In the genomic region with DNA sequence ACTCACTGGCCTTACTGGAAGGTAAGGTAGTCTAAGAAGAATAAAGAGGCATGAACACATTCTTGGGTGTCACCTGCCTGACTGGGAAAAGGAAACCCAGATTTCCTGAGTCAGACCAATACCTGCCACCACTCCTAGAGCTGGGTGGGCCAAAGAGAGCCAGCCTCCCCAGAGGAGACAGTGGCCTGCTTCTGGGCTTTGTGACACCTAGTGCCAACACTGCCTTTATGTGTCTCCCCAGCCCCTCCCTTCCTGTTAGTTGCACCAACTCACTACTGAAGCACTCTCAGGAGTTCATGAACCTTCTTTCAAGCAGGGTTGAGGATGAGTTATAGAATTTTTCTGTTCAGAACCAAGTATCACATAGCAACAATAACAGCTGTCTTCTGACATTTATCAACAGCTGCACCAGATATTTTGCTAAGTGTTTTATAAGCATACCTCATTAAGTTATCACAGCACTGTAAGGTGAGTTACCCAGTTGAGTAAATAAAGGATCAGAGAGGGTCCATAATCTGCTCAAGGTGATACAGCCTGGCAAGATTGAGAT, we compare ENCODE assay signal across 20 cellular contexts.
DNase-seq lines count a peak whose midpoint lies in the region; ATAC-seq and TF ChIP-seq lines count a peak whose summit lies in the region.
"Had no signal": no experiment of that assay in that cellular context is flagged by ENCODE, and none has a peak within 500 bp of the region (broad histone marks: within the 10 kb centered on the region; RNA-seq: fewer than 3 reads in every experiment).

No MANE protein-coding gene starts in this region.

- no peak overlapping the region for H3K27ac ChIP-seq in IMR-90 (ENCODE audit: insufficient read depth, low read length)
- no peak overlapping the region for H3K27ac ChIP-seq in MM.1S (ENCODE audit: low read length)
- H3K27ac ChIP-seq in sigmoid colon = no peak overlapping the region

- TF ChIP-seq POLR2A in IMR-90 (IDR thresholded peaks at IDR 0.05; ENCODE audit: low read depth, low read length) = no peak
- no peak for TF ChIP-seq POLR2A in sigmoid colon (IDR thresholded peaks at IDR 0.05)

- H4K20me1 ChIP-seq in IMR-90 (ENCODE audit: insufficient read depth, low read length) (no peaks in the 10 kb centered on the region), MM.1S (ENCODE audit: insufficient read depth, low read length) (no peaks in the 10 kb centered on the region)

- no peak for DNase-seq in activated T-cell treated with anti-CD3 and anti-CD28 coated beads, Interleukin-2, amount 50 U/mL, for 4 hours
- DNase-seq in activated T-cell treated with anti-CD3 and anti-CD28 coated beads, Interleukin-2, amount 50 U/mL, for 1 hour = no peak
- no peak for DNase-seq in IMR-90
- DNase-seq in MM.1S = peak; percentile 61
- DNase-seq in myocyte (ENCODE audit: low read depth) = peak; percentile 63
- no peak for DNase-seq in sigmoid colon
- DNase-seq: BE2C, DMS53, GF-D8, KG1, NCI-H1105, NCI-H146, NCI-H2029, NCI-H345, NCI-H524, NCI-H774 had no signal

- H3K9me2 ChIP-seq in MM.1S (replicated peaks; ENCODE audit: insufficient read depth, low read length) = no peaks in the 10 kb centered on the region

- intact Hi-C loops in IMR-90 (cut with micrococcal nuclease) (loop anchor here (10.0 kb wide), 1 partner anchor 204 kb away; no protein-coding TSS in a partner anchor), sigmoid colon (cut with DNase I) (no loop called here)

- H3K9me3 ChIP-seq in IMR-90 (ENCODE audit: control insufficient read depth, insufficient read depth, low read length) = no peaks in the 10 kb centered on the region
- no peaks in the 10 kb centered on the region for H3K9me3 ChIP-seq in MM.1S (replicated peaks; ENCODE audit: insufficient read depth, low read length)
- no peaks in the 10 kb centered on the region for H3K9me3 ChIP-seq in sigmoid colon
- H3K9me3 ChIP-seq: BE2C, HAP-1 had no signal

- H3K18ac ChIP-seq in IMR-90 (ENCODE audit: low read depth, low read length) = no peak overlapping the region; the same call in 1 of the 2 replicates

- dilution Hi-C loops in IMR-90 (cut with HindIII; ENCODE audit: low sequenced_read_pairs, unreplicated experiment) = no loop called here

- no peaks in the 10 kb centered on the region for H3K27me3 ChIP-seq in IMR-90 (ENCODE audit: control insufficient read depth, insufficient read depth, low read length)
- H3K27me3 ChIP-seq in MM.1S (replicated peaks; ENCODE audit: insufficient read depth, low read length) = no peaks in the 10 kb centered on the region
- no peaks in the 10 kb centered on the region for H3K27me3 ChIP-seq in sigmoid colon
- H3K27me3 ChIP-seq: BE2C had no signal

- TF ChIP-seq RAD21 in IMR-90 (IDR thresholded peaks at IDR 0.05; ENCODE audit: low read length) = no peak

- no peaks in the 10 kb centered on the region for H3K79me2 ChIP-seq in MM.1S (ENCODE audit: low read length)

- H3K4me1 Mint-ChIP-seq in activated T-cell treated with anti-CD3 and anti-CD28 coated beads, Interleukin-2, amount 50 U/mL, for 4 hours (ENCODE audit: low read depth) = no peaks in the 10 kb centered on the region
- H3K4me1 Mint-ChIP-seq: GM23338 had no signal

- no peak overlapping the region for H4K8ac ChIP-seq in IMR-90 (ENCODE audit: low read depth in 2 of 2, low read length in 2 of 2)

- H2AK5ac ChIP-seq in IMR-90 (ENCODE audit: low read depth, low read length) = no peak overlapping the region

- BruUV-seq in IMR-90 (replicated peaks; lab: Mats Ljungman, UMichigan) = no TSS peak

- no peak overlapping the region for H3K4me2 ChIP-seq in IMR-90 (ENCODE audit: low read depth, low read length)
- no peak overlapping the region for H3K4me2 ChIP-seq in MM.1S (ENCODE audit: low read depth, low read length)
- H3K4me2 ChIP-seq: GM23338 had no signal

- POLR2A ChIA-PET in IMR-90 (lab: Charles Lee; ENCODE audit: unreplicated experiment) = no interaction called here

- H3F3A ChIP-seq in MM.1S (ENCODE audit: insufficient read depth, low read length) = no peaks in the 10 kb centered on the region

- no peak overlapping the region for H3K56ac ChIP-seq in IMR-90 (ENCODE audit: extremely low read depth, insufficient read depth, low read length)

- H3K36me3 ChIP-seq in IMR-90 (ENCODE audit: control insufficient read depth, insufficient read depth, low read length) = no peaks in the 10 kb centered on the region
- no peaks in the 10 kb centered on the region for H3K36me3 ChIP-seq in MM.1S (replicated peaks; ENCODE audit: insufficient read depth, low read length)
- no peaks in the 10 kb centered on the region for H3K36me3 ChIP-seq in sigmoid colon
- H3K36me3 ChIP-seq: BE2C, HAP-1 had no signal

- H3K79me1 ChIP-seq in IMR-90 (ENCODE audit: low read depth in 1 of 2, low read length in 2 of 2) = no peaks in the 10 kb centered on the region

- no peak for TF ChIP-seq EP300 in sigmoid colon (IDR thresholded peaks at IDR 0.05)

- H3K4me3 ChIP-seq in IMR-90 (ENCODE audit: insufficient read depth, low read depth, low read length) (no peak overlapping the region), MM.1S (ENCODE audit: low read length) (no peak overlapping the region), sigmoid colon (no peak overlapping the region)
- H3K4me3 ChIP-seq: GM23338, HAP-1 had no signal

- 0 out of 2 replicates have a peak, but pooled peaks cover 3% of the 10 kb centered on the region for H3K9me1 ChIP-seq in IMR-90 (ENCODE audit: insufficient read depth, low read length)

- CTCF ChIA-PET in IMR-90 (lab: Yijun Ruan, JAX) = no interaction called here

- no peak overlapping the region for H3K14ac ChIP-seq in IMR-90 (replicated peaks; ENCODE audit: low read depth, low read length)

- H3K9me3 Mint-ChIP-seq in activated T-cell treated with anti-CD3 and anti-CD28 coated beads, Interleukin-2, amount 50 U/mL, for 4 hours = no peaks in the 10 kb centered on the region
- H3K9me3 Mint-ChIP-seq: GM23338 had no signal

- no peak overlapping the region for H2BK20ac ChIP-seq in IMR-90 (ENCODE audit: low read depth, low read length)

- H3K4ac ChIP-seq in IMR-90 (ENCODE audit: low read depth, low read length) = no peak overlapping the region

- peak overlapping the region; percentile 6; the same call in 1 of the 3 replicates for H2BK15ac ChIP-seq in IMR-90 (ENCODE audit: low read depth, low read length)

- no peak overlapping the region for H3K23ac ChIP-seq in IMR-90 (ENCODE audit: low read depth, low read length)

- H2AFZ ChIP-seq in IMR-90 (replicated peaks; ENCODE audit: low read length, poor library complexity) (no peak overlapping the region), MM.1S (ENCODE audit: low read length) (no peak overlapping the region)
- H2AFZ ChIP-seq: GM23338 had no signal

- no peak overlapping the region for H4K91ac ChIP-seq in IMR-90 (ENCODE audit: insufficient read depth, low read depth, low read length)

- TF ChIP-seq CTCF in IMR-90 (conservative IDR thresholded peaks at IDR 0.05; ENCODE audit: low read depth, low read length) (no peak), MM.1S (IDR thresholded peaks at IDR 0.05; ENCODE audit: low read length) (no peak), sigmoid colon (IDR thresholded peaks at IDR 0.05) (no peak)

- no peak overlapping the region for H3K4me3 Mint-ChIP-seq in activated T-cell treated with anti-CD3 and anti-CD28 coated beads, Interleukin-2, amount 50 U/mL, for 4 hours
- H3K4me3 Mint-ChIP-seq: GM23338 had no signal

- in situ Hi-C loops in IMR-90 (cut with MboI; ENCODE audit: low sequenced_read_pairs) = no loop called here

- no peak overlapping the region for H2AK9ac ChIP-seq in IMR-90 (replicated peaks; ENCODE audit: low read depth, low read length, poor library complexity)

- H2BK5ac ChIP-seq in IMR-90 (ENCODE audit: low read depth, low read length, poor library complexity, severe bottlenecking) = no peak overlapping the region

- ATAC-seq in activated T-cell treated with anti-CD3 and anti-CD28 coated beads, Interleukin-2, amount 50 U/mL, for 4 hours = peak; percentile 32 to 67
- ATAC-seq in IMR-90 (ENCODE audit: low read depth) = no peak
- no peak for ATAC-seq in HG02981 (IDR thresholded peaks at IDR 0.05; ENCODE audit: unreplicated experiment)
- ATAC-seq: GM23338, Panc1 had no signal

- H3K4me1 ChIP-seq in IMR-90 (ENCODE audit: control insufficient read depth, insufficient read depth, low read length) (peaks cover 3% of the 10 kb centered on the region), MM.1S (ENCODE audit: low read length) (peaks cover 20% of the 10 kb centered on the region), sigmoid colon (no peaks in the 10 kb centered on the region)
- H3K4me1 ChIP-seq: BE2C had no signal

- no peaks in the 10 kb centered on the region for H3K36me3 Mint-ChIP-seq in activated T-cell treated with anti-CD3 and anti-CD28 coated beads, Interleukin-2, amount 50 U/mL, for 4 hours (ENCODE audit: insufficient read depth)

- H2BK120ac ChIP-seq in IMR-90 (ENCODE audit: low read depth, low read length) = 0 out of 2 replicates have a peak overlapping the region, but pooled peaks have one; percentile 7

- no peak overlapping the region for H4K5ac ChIP-seq in IMR-90 (ENCODE audit: low read depth, low read length)

- H3K9ac ChIP-seq in IMR-90 (ENCODE audit: low read depth, low read length) (no peak overlapping the region), MM.1S (ENCODE audit: low read length) (no peak overlapping the region)

- no peaks in the 10 kb centered on the region for H3K27me3 Mint-ChIP-seq in activated T-cell treated with anti-CD3 and anti-CD28 coated beads, Interleukin-2, amount 50 U/mL, for 4 hours (ENCODE audit: low read depth)

TF ChIP-seq in IMR-90, 13 proteins besides CTCF, POLR2A, EP300 and RAD21 (continues in another document):
- no peak for TF ChIP-seq USF2 (IDR thresholded peaks at IDR 0.05; ENCODE audit: low read depth, low read length)
- TF ChIP-seq BHLHE40 (IDR thresholded peaks at IDR 0.05; ENCODE audit: low read depth, low read length) = no peak
- TF ChIP-seq RCOR1 (IDR thresholded peaks at IDR 0.05; ENCODE audit: insufficient replicate concordance, low read length) = no peak
- TF ChIP-seq MAZ (IDR thresholded peaks at IDR 0.05; ENCODE audit: borderline replicate concordance, low read depth, low read length) = no peak
- no peak for TF ChIP-seq MAFK (IDR thresholded peaks at IDR 0.05; ENCODE audit: low read depth, low read length)
- TF ChIP-seq SMC3 (IDR thresholded peaks at IDR 0.05; ENCODE audit: low read depth, low read length) = no peak
- TF ChIP-seq RFX5 (IDR thresholded peaks at IDR 0.05; ENCODE audit: low read depth, low read length) = no peak
- TF ChIP-seq CEBPB (IDR thresholded peaks at IDR 0.05; ENCODE audit: low read depth, low read length) = no peak
- no peak for TF ChIP-seq CHD1 (IDR thresholded peaks at IDR 0.05; ENCODE audit: low read depth, low read length)
- TF ChIP-seq NFE2L2 (IDR thresholded peaks at IDR 0.05; ENCODE audit: low read depth, low read length) = no peak

Comparison
In these comparisons a context has a peak if more than half of its experiments do, and no peak if none do; other contexts are left out.
1. ATAC-seq: peak in activated T-cell treated with anti-CD3 and anti-CD28 coated beads, Interleukin-2, amount 50 U/mL, for 4 hours (2 of 2); none in IMR-90 (single experiment) and HG02981 (single experiment).
2. DNase-seq: peak in MM.1S (single experiment) and myocyte (single experiment); none in activated T-cell treated with anti-CD3 and anti-CD28 coated beads, Interleukin-2, amount 50 U/mL, for 4 hours (single experiment), activated T-cell treated with anti-CD3 and anti-CD28 coated beads, Interleukin-2, amount 50 U/mL, for 1 hour (single experiment), IMR-90 (single experiment) and sigmoid colon (single experiment).